In genomic region chr4:3531306-3531886, GRCh38 we compare ENCODE assay signal across 9 cellular contexts. TPM values are rescaled to one million over a fixed set of nuclear protein-coding genes. Genes with fewer than 3 reads are reported as not detected.
A peak's percentile ranks its signal among the peaks of the same experiment; 100 is the strongest.
DNase-seq lines count a peak whose midpoint lies in the region; ATAC-seq, FAIRE-seq and TF ChIP-seq lines count a peak whose summit lies in the region.
"Had no signal": no experiment of that assay in that cellular context is flagged by ENCODE, and none has a peak within 500 bp of the region (broad histone marks: within the 10 kb centered on the region; RNA-seq: fewer than 3 reads in every experiment).

No MANE protein-coding gene starts in this region.

- TF ChIP-seq POLR2A in A549 (IDR thresholded peaks at IDR 0.05; ENCODE audit: low read length), result no peak

- H3K27ac ChIP-seq in A549 (peak overlapping the region; percentile 87 to 93), brain microvascular endothelial cell (no peak overlapping the region), tibial artery (peak overlapping the region; percentile 70 to 79)

- FAIRE-seq in A549 (lab: Jason Lieb, UNC), result no peak

- H3K4me2 ChIP-seq in A549, result peak overlapping the region; percentile 96

- no peak for TF ChIP-seq RAD21 in A549 (conservative IDR thresholded peaks at IDR 0.05 in 1 of 2, IDR thresholded peaks at IDR 0.05 in 1 of 2)

- TF ChIP-seq EP300 in A549 (IDR thresholded peaks at IDR 0.05), result no peak

- TF ChIP-seq CTCF in A549 (IDR thresholded peaks at IDR 0.05) (no peak), brain microvascular endothelial cell (IDR thresholded peaks at IDR 0.05; ENCODE audit: low read depth, low read length, missing control alignments) (no peak), tibial artery (IDR thresholded peaks at IDR 0.05) (no peak)

- H3K9me3 ChIP-seq in A549 (no peaks in the 10 kb centered on the region), tibial artery (no peaks in the 10 kb centered on the region)

- H3K36me3 ChIP-seq in brain microvascular endothelial cell (replicated peaks) (no peaks in the 10 kb centered on the region), tibial artery (peaks cover 0 to 31% (median 11%) of the 10 kb centered on the region in 3 donors)

- DNase-seq in A549 (ENCODE audit: low read depth in 1 of 2, low spot score in 1 of 2) (no peak), brain microvascular endothelial cell (no peak), left lobe of liver (ENCODE audit: low spot score) (peak; percentile 44), tibial artery (peak in 1 of 2 donors; percentile 59), NCI-H748 treated with DMSO at 0.1 percent for 48 hours (lab: John Stamatoyannopoulos, UW) (no peak)
- DNase-seq: left cardiac atrium had no signal

- no peaks in the 10 kb centered on the region for H3K27me3 ChIP-seq in brain microvascular endothelial cell (replicated peaks)
- H3K27me3 ChIP-seq in tibial artery, result no peaks in the 10 kb centered on the region

- in situ Hi-C loops in brain microvascular endothelial cell (cut with HindIII; ENCODE audit: low pct_ligation_motif_present, low sequenced_read_pairs), result no loop called here

- peak overlapping the region; percentile 92 for H3K4me3 ChIP-seq in A549
- H3K4me3 ChIP-seq in brain microvascular endothelial cell (ENCODE audit: low read depth, low read length), result peak overlapping the region; percentile 87
- peak overlapping the region; percentile 83 to 87 for H3K4me3 ChIP-seq in tibial artery

- 36% methylated on average over 18 of the region's 18 CpGs for WGBS in A549 (ENCODE audit: missing lambda C conversion rate)

- peaks cover 8% of the 10 kb centered on the region; the same call in 2 of the 3 replicates for H3K4me1 ChIP-seq in A549
- H3K4me1 ChIP-seq in tibial artery, result peaks cover 0 to 29% (median 25%) of the 10 kb centered on the region in 4 donors

- CTCF ChIA-PET in A549 (lab: Yijun Ruan, JAX), result no interaction called here

- no peak for ATAC-seq in A549
- peak; percentile 2 for ATAC-seq in HG02840 (IDR thresholded peaks at IDR 0.05; ENCODE audit: low FRiP score, unreplicated experiment)
- no peak for ATAC-seq in left lobe of liver
- no peak for ATAC-seq in GM19467 (IDR thresholded peaks at IDR 0.05; ENCODE audit: unreplicated experiment)
- no peak for ATAC-seq in GM19455 (IDR thresholded peaks at IDR 0.05; ENCODE audit: unreplicated experiment)

- intact Hi-C loops in tibial artery (cut with DNase I; ENCODE audit: low total_unique reads), result no loop called here

- POLR2A ChIA-PET in A549 (lab: Yijun Ruan, JAX), result no interaction called here

TF ChIP-seq in A549, 52 proteins besides CTCF, POLR2A, EP300 and RAD21:
- TF ChIP-seq HMGXB4 (CRISPR knock-in tag; IDR thresholded peaks at IDR 0.05; ENCODE audit: borderline replicate concordance) (no peak), JUN (IDR thresholded peaks at IDR 0.05) (no peak), TP53 (CRISPR knock-in tag; IDR thresholded peaks at IDR 0.05) (no peak), KDM1A (IDR thresholded peaks at IDR 0.05; ENCODE audit: low read depth) (no peak), CHD4 (IDR thresholded peaks at IDR 0.05; ENCODE audit: borderline replicate concordance) (no peak), HEYL (CRISPR knock-in tag; IDR thresholded peaks at IDR 0.05) (no peak), RARB (CRISPR knock-in tag; IDR thresholded peaks at IDR 0.05) (no peak)

RNA-seq across cellular contexts. Expression of gene LRPAP1, which starts 0.8 kb away (rescaled TPM):
- polyA plus RNA-seq in A549 (2011; rRNA removed) (60.7 and 64.3 TPM in 2 replicates), A549 (2017; fragmentation: RNase III; extraction: RNeasy Plus Mini Kit Qiagen cat#74134 plus additional on column Dnase treatment) (79.1 to 81.1 TPM (median 80.1 TPM) in 3 replicates)
- polyA plus RNA-seq in A549 (2012; cell fraction: cytosol; rRNA removed), result 85.6 and 89.7 TPM in 2 replicates
- 100 and 139 TPM in 2 replicates for polyA plus RNA-seq in A549 (2012; cell fraction: nucleus; rRNA removed)
- 16.5 and 22.0 TPM in 2 replicates for polyA minus RNA-seq in A549 (2011; rRNA and poly(A)+ RNA removed)
- 72.6 TPM for total RNA-seq in left lobe of liver
